8 cellular contexts compared by ENCODE assay signal in genomic region chr12:114508529-114509129, GRCh38.
DNase-seq lines count a peak whose midpoint lies in the region; ATAC-seq, FAIRE-seq and TF ChIP-seq lines count a peak whose summit lies in the region.

No MANE protein-coding gene starts in this region.

- H3K27ac Mint-ChIP-seq in WTC11: no peak overlapping the region

- H3K27ac ChIP-seq in mammary epithelial cell (ENCODE audit: insufficient read depth, low read depth, low read length) (no peak overlapping the region), kidney (ENCODE audit: low read depth in 2 of 2, low read length in 2 of 2) (no peak overlapping the region)

- intact Hi-C loops in mammary epithelial cell (cut with micrococcal nuclease) (loop anchor here (1.0 kb wide), 2 partner anchors 528 to 542 kb away; partner anchors contain the start of gene RBM19), kidney (cut with DNase I) (loop anchor here (5.0 kb wide), 1 partner anchor 526 kb away; no protein-coding TSS in a partner anchor)

- H3K4me3 ChIP-seq in mammary epithelial cell (replicated peaks in 1 of 3; ENCODE audit: insufficient read depth in 1 of 3, low read depth in 2 of 3, low read length in 3 of 3) (no peak overlapping the region), kidney (ENCODE audit: low read length in 2 of 2) (no peak overlapping the region)

- no peaks in the 10 kb centered on the region for H3K4me1 ChIP-seq in mammary epithelial cell (ENCODE audit: insufficient read depth, low read length)
- no peaks in the 10 kb centered on the region for H3K4me1 ChIP-seq in kidney (ENCODE audit: control insufficient read depth in 1 of 2, insufficient read depth in 1 of 2, low read depth in 1 of 2, low read length in 2 of 2)

- peaks cover 23% of the 10 kb centered on the region for H3K27me3 Mint-ChIP-seq in WTC11 (ENCODE audit: low read depth)

- H3K4me2 ChIP-seq in mammary epithelial cell (ENCODE audit: insufficient read depth, low read depth, low read length): no peak overlapping the region

- peak; percentile 29 for TF ChIP-seq CTCF in GM20000 (IDR thresholded peaks at IDR 0.05; ENCODE audit: extremely low read depth, missing control alignments)
- peak; percentile 68 for TF ChIP-seq CTCF in WTC11 (IDR thresholded peaks at IDR 0.05)
- peak; percentile 77 to 79 for TF ChIP-seq CTCF in mammary epithelial cell (conservative IDR thresholded peaks at IDR 0.05 in 1 of 2, IDR thresholded peaks at IDR 0.05 in 1 of 2; ENCODE audit: extremely low read depth in 1 of 2, insufficient read depth in 1 of 2, low read depth in 1 of 2, low read length in 2 of 2)
- peak; percentile 72 for TF ChIP-seq CTCF in kidney (IDR thresholded peaks at IDR 0.05; ENCODE audit: borderline replicate concordance, extremely low read depth, insufficient read depth)

- peak; percentile 81 for ATAC-seq in WTC11
- ATAC-seq in GM18870 (IDR thresholded peaks at IDR 0.05; ENCODE audit: unreplicated experiment): no peak

- dilution Hi-C loops in mammary epithelial cell (cut with HindIII; ENCODE audit: low sequenced_read_pairs): no loop called here

- H3K36me3 ChIP-seq in mammary epithelial cell (ENCODE audit: insufficient read depth, low read length): no peaks in the 10 kb centered on the region
- H3K36me3 ChIP-seq in kidney (ENCODE audit: control insufficient read depth in 1 of 2, insufficient read depth in 2 of 2, low read length in 2 of 2): no peaks in the 10 kb centered on the region

- H3K79me2 ChIP-seq in mammary epithelial cell (ENCODE audit: insufficient read depth, low read length): no peaks in the 10 kb centered on the region

- H2AFZ ChIP-seq in mammary epithelial cell (ENCODE audit: low read depth, low read length): no peak overlapping the region

- H3K27me3 ChIP-seq in mammary epithelial cell (ENCODE audit: insufficient read depth, low read length): no peaks in the 10 kb centered on the region

- WGBS in mammary epithelial cell (ENCODE audit: low coverage, missing lambda C conversion rate): 27% methylated on average over 8 of the region's 8 CpGs

- no peak for FAIRE-seq in kidney (lab: Jason Lieb, UNC)

- H3K9ac ChIP-seq in mammary epithelial cell (ENCODE audit: insufficient read depth, low read length): no peak overlapping the region
- H3K9ac ChIP-seq in kidney (ENCODE audit: low read length in 2 of 2): no peak overlapping the region

- no peaks in the 10 kb centered on the region for H3K36me3 Mint-ChIP-seq in WTC11

- no peak overlapping the region for H3K4me3 Mint-ChIP-seq in WTC11

- DNase-seq in Ammon's horn (ENCODE audit: low spot score) (peak; percentile 88), GM20000 (ENCODE audit: low spot score) (peak; percentile 61), NCI-H2171 treated with DMSO at 0.1 percent for 48 hours (lab: John Stamatoyannopoulos, UW) (peak; percentile 56), WTC11 (ENCODE audit: low spot score) (peak; percentile 80), mammary epithelial cell (peak; percentile 49), kidney (no peak)
- peak; percentile 65 for DNase-seq in stimulated activated CD4-positive, alpha-beta T cell treated with anti-CD3 and anti-CD28 coated beads, Interleukin-2, amount 100 ng/mL, for 24 hours

- no peaks in the 10 kb centered on the region for H3K9me3 Mint-ChIP-seq in WTC11

- POLR2A ChIA-PET in WTC11 (lab: Charles Lee): no interaction called here

- no TSS peak for BruUV-seq in mammary epithelial cell (replicated peaks; lab: Mats Ljungman, UMichigan)

- in situ Hi-C loops in mammary epithelial cell (cut with MboI; ENCODE audit: low sequenced_read_pairs in 2 of 2): loop anchor here (10.0 kb wide), 1 partner anchor 524 kb away; no protein-coding TSS in a partner anchor

- no peaks in the 10 kb centered on the region for H4K20me1 ChIP-seq in mammary epithelial cell (ENCODE audit: insufficient read depth, low read length)

- H3K9me3 ChIP-seq in mammary epithelial cell (replicated peaks; ENCODE audit: insufficient read depth, low read length) (no peaks in the 10 kb centered on the region), kidney (ENCODE audit: control insufficient read depth in 1 of 2, low read length in 2 of 2) (no peaks in the 10 kb centered on the region)

- H3K4me1 Mint-ChIP-seq in WTC11: no peaks in the 10 kb centered on the region

- CTCF ChIA-PET in WTC11 (lab: Charles Lee): interaction anchor here (0.6 to 2.2 kb wide), 54 partner anchors 10 to 1856 kb away, joined by 3 to 35 read pairs (median 4); partner anchors contain the start of genes RBM19 and TBX5
- CTCF ChIA-PET in mammary epithelial cell (lab: Charles Lee; ENCODE audit: low non-redundant PET): interaction anchor here (0.6 to 0.7 kb wide), 3 partner anchors 31 to 528 kb away, joined by 3 to 8 read pairs (median 3); no protein-coding TSS in a partner anchor

TF ChIP-seq in WTC11, 78 proteins besides CTCF, POLR2A, EP300 and RAD21 (continues in another document):
- TF ChIP-seq, protein P1, sequence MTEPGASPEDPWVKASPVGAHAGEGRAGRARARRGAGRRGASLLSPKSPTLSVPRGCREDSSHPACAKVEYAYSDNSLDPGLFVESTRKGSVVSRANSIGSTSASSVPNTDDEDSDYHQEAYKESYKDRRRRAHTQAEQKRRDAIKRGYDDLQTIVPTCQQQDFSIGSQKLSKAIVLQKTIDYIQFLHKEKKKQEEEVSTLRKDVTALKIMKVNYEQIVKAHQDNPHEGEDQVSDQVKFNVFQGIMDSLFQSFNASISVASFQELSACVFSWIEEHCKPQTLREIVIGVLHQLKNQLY (CRISPR knock-in tag; IDR thresholded peaks at IDR 0.05): no peak
- TF ChIP-seq GABPB1 (CRISPR knock-in tag; IDR thresholded peaks at IDR 0.05) (no peak), MXD4 (CRISPR knock-in tag; IDR thresholded peaks at IDR 0.05; ENCODE audit: borderline replicate concordance) (no peak), CREM (CRISPR knock-in tag; IDR thresholded peaks at IDR 0.05) (no peak), ZNF423 (CRISPR knock-in tag; IDR thresholded peaks at IDR 0.05) (no peak), PRRX2 (CRISPR knock-in tag; IDR thresholded peaks at IDR 0.05) (no peak), ARID4B (CRISPR knock-in tag; IDR thresholded peaks at IDR 0.05; ENCODE audit: borderline replicate concordance) (no peak), ZNF512 (CRISPR knock-in tag; IDR thresholded peaks at IDR 0.05; ENCODE audit: borderline replicate concordance) (no peak)
- TF ChIP-seq, protein P2, sequence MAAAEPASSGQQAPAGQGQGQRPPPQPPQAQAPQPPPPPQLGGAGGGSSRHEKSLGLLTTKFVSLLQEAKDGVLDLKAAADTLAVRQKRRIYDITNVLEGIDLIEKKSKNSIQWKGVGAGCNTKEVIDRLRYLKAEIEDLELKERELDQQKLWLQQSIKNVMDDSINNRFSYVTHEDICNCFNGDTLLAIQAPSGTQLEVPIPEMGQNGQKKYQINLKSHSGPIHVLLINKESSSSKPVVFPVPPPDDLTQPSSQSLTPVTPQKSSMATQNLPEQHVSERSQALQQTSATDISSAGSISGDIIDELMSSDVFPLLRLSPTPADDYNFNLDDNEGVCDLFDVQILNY (CRISPR knock-in tag; IDR thresholded peaks at IDR 0.05): no peak
